In genomic region chr2:150876201-150877085, GRCh38 we compare ENCODE assay signal across 24 cellular contexts.
DNase-seq lines count a peak whose midpoint lies in the region; ATAC-seq, FAIRE-seq and TF ChIP-seq lines count a peak whose summit lies in the region.
"Had no signal": no experiment of that assay in that cellular context is flagged by ENCODE, and none has a peak within 500 bp of the region (broad histone marks: within the 10 kb centered on the region; RNA-seq: fewer than 3 reads in every experiment).

No MANE protein-coding gene starts in this region.

- H3K79me1 ChIP-seq in neuronal stem cell (ENCODE audit: low read depth, low read length), result no peaks in the 10 kb centered on the region

- TF ChIP-seq CTCF in astrocyte (IDR thresholded peaks at IDR 0.05; ENCODE audit: insufficient read depth, low read depth, low read length), result no peak
- no peak for TF ChIP-seq CTCF in ovary (IDR thresholded peaks at IDR 0.05)
- TF ChIP-seq CTCF in natural killer cell (IDR thresholded peaks at IDR 0.05), result no peak

- peaks cover 8% of the 10 kb centered on the region for H3K9me3 Mint-ChIP-seq in astrocyte (ENCODE audit: unreplicated experiment)
- H3K9me3 Mint-ChIP-seq in natural killer cell, result peaks cover 5 to 7% of the 10 kb centered on the region in 2 donors
- H3K9me3 Mint-ChIP-seq: activated B cell treated with CpG ODN at 0.5 μM for 24 hours; activated CD8-positive, alpha-beta T cell treated with anti-CD3 and anti-CD28 coated beads for 36 hours; activated naive CD4-positive, alpha-beta T cell treated with anti-CD3 and anti-CD28 coated beads, Interleukin-2, amount 10 ng/mL, durations not matched to agents 7 days and 5 days; activated T-cell treated with anti-CD3 and anti-CD28 coated beads, Interleukin-2, amount 50 U/mL, for 24 hours; T-helper 1 cell treated with Interleukin-12 subunit alpha and Interleukin-12 subunit beta and Interleukin-4 antibody, amounts not matched to agents 30 μg/mL and 1 μg/mL, for 36 hours had no signal

- no peak overlapping the region for H3K23ac ChIP-seq in neuronal stem cell (ENCODE audit: low read depth, low read length, poor library complexity)

- no peak overlapping the region for H3K27ac ChIP-seq in astrocyte (ENCODE audit: low read depth, low read length)
- H3K27ac ChIP-seq in neuronal stem cell (replicated peaks; ENCODE audit: low read length), result no peak overlapping the region
- H3K27ac ChIP-seq in ovary, result no peak overlapping the region
- H3K27ac ChIP-seq: body of pancreas, spleen, suprapubic skin had no signal

- H3K79me2 ChIP-seq in astrocyte (ENCODE audit: insufficient read depth, low read length), result no peaks in the 10 kb centered on the region

- H3K36me3 ChIP-seq in astrocyte (ENCODE audit: insufficient read depth, low read length) (no peaks in the 10 kb centered on the region), neuronal stem cell (replicated peaks in 1 of 2; ENCODE audit: control insufficient read depth in 2 of 2, insufficient read depth in 2 of 2, low read length in 2 of 2) (no peaks in the 10 kb centered on the region), ovary (no peaks in the 10 kb centered on the region)
- H3K36me3 ChIP-seq: spleen, suprapubic skin had no signal

- no peak for FAIRE-seq in astrocyte (lab: Jason Lieb, UNC)

- no peak overlapping the region for H2BK120ac ChIP-seq in neuronal stem cell (ENCODE audit: low read depth, low read length)

- H2BK12ac ChIP-seq in neuronal stem cell (ENCODE audit: low read length), result no peak overlapping the region

- H4K20me1 ChIP-seq in astrocyte (ENCODE audit: insufficient read depth, low read length), result no peaks in the 10 kb centered on the region

- H3K27me3 Mint-ChIP-seq in astrocyte (ENCODE audit: low read depth, unreplicated experiment) (peaks cover 3% of the 10 kb centered on the region), natural killer cell (ENCODE audit: low read depth in 2 of 2) (no peaks in the 10 kb centered on the region)
- H3K27me3 Mint-ChIP-seq: activated B cell treated with CpG ODN at 0.5 μM for 24 hours; activated T-cell treated with anti-CD3 and anti-CD28 coated beads, Interleukin-2, amount 50 U/mL, for 24 hours had no signal

- H3K4ac ChIP-seq in neuronal stem cell (ENCODE audit: low read length), result no peak overlapping the region

- H3K4me2 ChIP-seq in astrocyte (ENCODE audit: low read length) (no peak overlapping the region), neuronal stem cell (ENCODE audit: insufficient read depth, low read length, poor library complexity, severe bottlenecking) (no peak overlapping the region)

- no peak overlapping the region for H2AFZ ChIP-seq in astrocyte (ENCODE audit: low read depth, low read length)
- peak overlapping the region; percentile 74 for H2AFZ ChIP-seq in neuronal stem cell (ENCODE audit: low read length)

- no peak overlapping the region for H3K4me3 ChIP-seq in astrocyte (ENCODE audit: insufficient read depth, low read depth, low read length)
- no peak overlapping the region for H3K4me3 ChIP-seq in neuronal stem cell (ENCODE audit: low read length in 2 of 2)
- no peak overlapping the region for H3K4me3 ChIP-seq in ovary
- H3K4me3 ChIP-seq: body of pancreas, spleen, suprapubic skin had no signal

- H3K4me1 Mint-ChIP-seq in astrocyte (ENCODE audit: low read depth, unreplicated experiment) (peaks cover 4% of the 10 kb centered on the region), natural killer cell (no peaks in the 10 kb centered on the region)
- H3K4me1 Mint-ChIP-seq: activated B cell treated with CpG ODN at 0.5 μM for 24 hours; activated naive CD4-positive, alpha-beta T cell treated with anti-CD3 and anti-CD28 coated beads, Interleukin-2, amount 10 ng/mL, durations not matched to agents 7 days and 5 days had no signal

- no peak overlapping the region for H4K91ac ChIP-seq in neuronal stem cell (ENCODE audit: low read depth, low read length, poor library complexity)

- no peak overlapping the region for H2BK5ac ChIP-seq in neuronal stem cell (ENCODE audit: low read length)

- ATAC-seq in natural killer cell, result no peak
- ATAC-seq: activated CD8-positive, alpha-beta T cell treated with anti-CD3 and anti-CD28 coated beads for 36 hours; body of pancreas had no signal

- no peak for TF ChIP-seq EP300 in ovary (IDR thresholded peaks at IDR 0.05)

- no peak overlapping the region for H3K4me3 Mint-ChIP-seq in astrocyte (ENCODE audit: unreplicated experiment)
- no peak overlapping the region for H3K4me3 Mint-ChIP-seq in natural killer cell
- H3K4me3 Mint-ChIP-seq: activated B cell treated with CpG ODN at 0.5 μM for 24 hours; activated CD8-positive, alpha-beta T cell treated with anti-CD3 and anti-CD28 coated beads for 36 hours; activated naive CD4-positive, alpha-beta T cell treated with anti-CD3 and anti-CD28 coated beads, Interleukin-2, amount 10 ng/mL, durations not matched to agents 7 days and 5 days; activated T-cell treated with anti-CD3 and anti-CD28 coated beads, Interleukin-2, amount 50 U/mL, for 24 hours; T-helper 1 cell treated with Interleukin-12 subunit alpha and Interleukin-12 subunit beta and Interleukin-4 antibody, amounts not matched to agents 30 μg/mL and 1 μg/mL, for 36 hours had no signal

- WGBS in neuronal stem cell (ENCODE audit: extremely low coverage in 2 of 2, insufficient read length in 2 of 2, insufficient replicate concordance in 1 of 2), 2 donors, result no CpG with 5 or more reads among the region's 7 CpGs
- 14 to 31% (median 17%) methylated on average over 7 of the region's 7 CpGs for WGBS in ovary, 3 donors

- H2BK15ac ChIP-seq in neuronal stem cell (ENCODE audit: low read length), result no peak overlapping the region

- no peak overlapping the region for H2AK5ac ChIP-seq in neuronal stem cell (ENCODE audit: low read depth, low read length)

- H3K27ac Mint-ChIP-seq in astrocyte (ENCODE audit: unreplicated experiment), result no peak overlapping the region
- H3K27ac Mint-ChIP-seq in natural killer cell, result no peak overlapping the region
- H3K27ac Mint-ChIP-seq: activated B cell treated with CpG ODN at 0.5 μM for 24 hours; activated CD8-positive, alpha-beta T cell treated with anti-CD3 and anti-CD28 coated beads for 36 hours; activated naive CD4-positive, alpha-beta T cell treated with anti-CD3 and anti-CD28 coated beads, Interleukin-2, amount 10 ng/mL, durations not matched to agents 7 days and 5 days; activated T-cell treated with anti-CD3 and anti-CD28 coated beads, Interleukin-2, amount 50 U/mL, for 24 hours; T-helper 1 cell treated with Interleukin-12 subunit alpha and Interleukin-12 subunit beta and Interleukin-4 antibody, amounts not matched to agents 30 μg/mL and 1 μg/mL, for 36 hours had no signal

- TF ChIP-seq POLR2A in ovary (IDR thresholded peaks at IDR 0.05), result no peak

- H3K4me1 ChIP-seq in astrocyte (ENCODE audit: insufficient read depth, low read length) (no peaks in the 10 kb centered on the region), neuronal stem cell (ENCODE audit: control insufficient read depth in 2 of 2, insufficient read depth in 1 of 2, low read depth in 1 of 2, low read length in 2 of 2) (peaks cover 2 to 19% of the 10 kb centered on the region in 2 donors), ovary (ENCODE audit: insufficient read depth) (no peaks in the 10 kb centered on the region)
- H3K4me1 ChIP-seq: body of pancreas, spleen, suprapubic skin had no signal

- H3K9me3 ChIP-seq in astrocyte (ENCODE audit: insufficient read depth, low read depth, low read length) (no peaks in the 10 kb centered on the region), neuronal stem cell (replicated peaks in 1 of 2; ENCODE audit: control insufficient read depth in 2 of 2, insufficient read depth in 1 of 2, low read depth in 1 of 2, low read length in 2 of 2) (peaks cover 0 to 3% of the 10 kb centered on the region in 2 donors), ovary (no peaks in the 10 kb centered on the region)
- H3K9me3 ChIP-seq: body of pancreas, suprapubic skin had no signal

- intact Hi-C loops in ovary (cut with DNase I) (no loop called here), natural killer cell (cut with micrococcal nuclease) (no loop called here)

- no peak overlapping the region for H3K9ac ChIP-seq in astrocyte (ENCODE audit: low read length)
- no peak overlapping the region for H3K9ac ChIP-seq in neuronal stem cell (ENCODE audit: low read depth, low read length, poor library complexity)

- no peak overlapping the region for H3K14ac ChIP-seq in neuronal stem cell (ENCODE audit: low read length)

- H3K36me3 Mint-ChIP-seq in astrocyte (ENCODE audit: low read depth, unreplicated experiment) (no peaks in the 10 kb centered on the region), natural killer cell (no peaks in the 10 kb centered on the region)
- H3K36me3 Mint-ChIP-seq: activated naive CD4-positive, alpha-beta T cell treated with anti-CD3 and anti-CD28 coated beads, Interleukin-2, amount 10 ng/mL, durations not matched to agents 7 days and 5 days had no signal

- H4K8ac ChIP-seq in neuronal stem cell (ENCODE audit: low read depth, low read length), result no peak overlapping the region

- no peak overlapping the region for H3K18ac ChIP-seq in neuronal stem cell (ENCODE audit: low read length)

- DNase-seq in HCEC 1CT (peak; percentile 68), astrocyte (ENCODE audit: low read depth) (peak; percentile 51), fibroblast of the conjunctiva (ENCODE audit: low read depth) (peak; percentile 16), neuronal stem cell (ENCODE audit: low spot score) (no peak), ovary (no peak), natural killer cell (no peak), GDM1 (lab: John Stamatoyannopoulos, UW) (no peak), amygdala (lab: John Stamatoyannopoulos, UW) (no peak)
- DNase-seq: activated B cell treated with CpG ODN at 0.5 μM for 24 hours; activated CD8-positive, alpha-beta T cell treated with anti-CD3 and anti-CD28 coated beads for 36 hours; activated naive CD4-positive, alpha-beta T cell treated with anti-CD3 and anti-CD28 coated beads, Interleukin-2, amount 10 ng/mL, durations not matched to agents 7 days and 5 days; activated T-cell treated with anti-CD3 and anti-CD28 coated beads, Interleukin-2, amount 50 U/mL, for 24 hours; body of pancreas; GOT3; KBM-7; kidney; NCI-H2029; NCI-H510A; occipital lobe; SIG-M5; spleen; stimulated activated CD8-positive, alpha-beta memory T cell treated with anti-CD3 and anti-CD28 coated beads, Interleukin-4, amount 100 ng/mL, for 48 hours had no signal

- H3K27me3 ChIP-seq in astrocyte (ENCODE audit: insufficient read depth, low read length) (no peaks in the 10 kb centered on the region), neuronal stem cell (ENCODE audit: control insufficient read depth in 3 of 3, insufficient read depth in 3 of 3, low read depth in 1 of 3, low read length in 3 of 3) (no peaks in the 10 kb centered on the region), ovary (no peaks in the 10 kb centered on the region)
- H3K27me3 ChIP-seq: body of pancreas, spleen, suprapubic skin had no signal

Comparison
In these comparisons a context has a peak if more than half of its experiments do, and no peak if none do; other contexts are left out.
1. DNase-seq: peak in HCEC 1CT (single experiment), astrocyte (single experiment) and fibroblast of the conjunctiva (single experiment); none in neuronal stem cell (single experiment), ovary (0 of 5), natural killer cell (single experiment), GDM1 (single experiment) and amygdala (0 of 56).